ENCODE assay signal across 1 cellular context in genomic region chr16:57999366-57999970, GRCh38.
A peak's percentile ranks its signal among the peaks of the same experiment; 100 is the strongest.
TF ChIP-seq lines count a peak whose summit lies in the region.

No MANE protein-coding gene starts in this region.

TF ChIP-seq in GM12878, 131 proteins besides CTCF, POLR2A, EP300 and RAD21:
- TF ChIP-seq YY1 (IDR thresholded peaks at IDR 0.05; ENCODE audit: low read depth, low read length) (no peak), IRF5 (IDR thresholded peaks at IDR 0.05; ENCODE audit: borderline replicate concordance) (no peak), SPI1 (IDR thresholded peaks at IDR 0.05; ENCODE audit: borderline replicate concordance, insufficient read depth, low read depth, low read length) (peak; percentile 12; the same call in 1 of the 2 replicates), ATF7 (IDR thresholded peaks at IDR 0.05; ENCODE audit: low read depth) (0 out of 2 replicates have a peak, but pooled peaks have one; percentile 32), CHD4 (IDR thresholded peaks at IDR 0.05) (no peak), KDM1A (IDR thresholded peaks at IDR 0.05; ENCODE audit: borderline replicate concordance) (no peak), MYC (IDR thresholded peaks at IDR 0.05; ENCODE audit: insufficient read depth, insufficient read length, insufficient replicate concordance, low read length, severe bottlenecking) (no peak), IRF4 (IDR thresholded peaks at IDR 0.05; ENCODE audit: low read depth, low read length) (no peak), ZNF622 (IDR thresholded peaks at IDR 0.05) (no peak)
